ENCODE assay signal across 8 cellular contexts in the genomic region with DNA sequence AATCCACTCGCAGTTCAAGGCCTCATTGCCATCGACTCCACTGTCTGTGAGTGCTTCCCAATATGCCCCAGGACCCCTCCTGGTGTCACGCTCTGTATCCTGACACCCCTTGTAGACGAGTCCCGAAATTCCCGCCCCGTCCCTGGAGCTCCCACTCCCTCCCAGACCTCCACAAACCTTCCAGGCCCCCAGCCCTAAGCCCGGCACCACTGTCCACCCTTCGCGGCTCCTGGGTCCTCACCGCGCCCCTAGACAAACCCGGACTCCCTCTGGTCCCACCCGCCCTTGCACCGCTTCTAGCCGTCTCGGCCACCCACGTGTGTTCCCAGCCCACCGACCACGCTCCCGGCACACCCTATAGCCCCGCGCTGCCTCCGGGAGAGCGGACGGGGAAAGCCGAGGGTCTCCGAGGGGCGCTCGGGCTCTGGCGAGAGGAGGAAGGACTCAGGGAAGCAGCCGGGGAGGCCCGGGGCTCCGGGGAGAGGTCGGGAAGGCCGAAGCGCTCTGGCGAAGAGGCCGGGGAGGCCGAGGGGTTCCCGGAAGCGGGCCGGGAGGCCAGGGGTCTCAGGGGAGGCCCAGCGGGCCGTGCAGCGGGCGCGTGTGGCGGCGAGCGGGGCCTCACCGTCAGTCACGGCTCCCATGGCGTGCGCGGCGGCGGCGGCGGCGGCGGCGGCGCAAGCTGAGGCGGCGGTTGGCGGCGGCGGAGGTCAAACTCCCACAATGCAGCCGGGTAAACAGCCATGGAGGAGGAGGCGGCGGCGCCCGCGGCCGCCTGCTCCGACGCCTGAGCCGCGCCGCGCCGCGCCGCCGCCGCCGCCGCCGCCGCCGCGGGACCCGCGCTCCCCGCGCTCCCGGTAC. TPM values are rescaled to one million over a fixed set of nuclear protein-coding genes. Genes with fewer than 3 reads are reported as not detected.
A peak's percentile ranks its signal among the peaks of the same experiment; 100 is the strongest.
DNase-seq lines count a peak whose midpoint lies in the region; ATAC-seq, FAIRE-seq and TF ChIP-seq lines count a peak whose summit lies in the region.

A gene with protein sequence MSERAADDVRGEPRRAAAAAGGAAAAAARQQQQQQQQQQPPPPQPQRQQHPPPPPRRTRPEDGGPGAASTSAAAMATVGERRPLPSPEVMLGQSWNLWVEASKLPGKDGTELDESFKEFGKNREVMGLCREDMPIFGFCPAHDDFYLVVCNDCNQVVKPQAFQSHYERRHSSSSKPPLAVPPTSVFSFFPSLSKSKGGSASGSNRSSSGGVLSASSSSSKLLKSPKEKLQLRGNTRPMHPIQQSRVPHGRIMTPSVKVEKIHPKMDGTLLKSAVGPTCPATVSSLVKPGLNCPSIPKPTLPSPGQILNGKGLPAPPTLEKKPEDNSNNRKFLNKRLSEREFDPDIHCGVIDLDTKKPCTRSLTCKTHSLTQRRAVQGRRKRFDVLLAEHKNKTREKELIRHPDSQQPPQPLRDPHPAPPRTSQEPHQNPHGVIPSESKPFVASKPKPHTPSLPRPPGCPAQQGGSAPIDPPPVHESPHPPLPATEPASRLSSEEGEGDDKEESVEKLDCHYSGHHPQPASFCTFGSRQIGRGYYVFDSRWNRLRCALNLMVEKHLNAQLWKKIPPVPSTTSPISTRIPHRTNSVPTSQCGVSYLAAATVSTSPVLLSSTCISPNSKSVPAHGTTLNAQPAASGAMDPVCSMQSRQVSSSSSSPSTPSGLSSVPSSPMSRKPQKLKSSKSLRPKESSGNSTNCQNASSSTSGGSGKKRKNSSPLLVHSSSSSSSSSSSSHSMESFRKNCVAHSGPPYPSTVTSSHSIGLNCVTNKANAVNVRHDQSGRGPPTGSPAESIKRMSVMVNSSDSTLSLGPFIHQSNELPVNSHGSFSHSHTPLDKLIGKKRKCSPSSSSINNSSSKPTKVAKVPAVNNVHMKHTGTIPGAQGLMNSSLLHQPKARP (plus strand): TSS at position 718 of the 858 bp plus-strand sequence. CDS start 48,732 bp downstream, outside the sequence.
A gene (minus strand): TSS at position 656 of the 858 bp plus-strand sequence. CDS start 15 bp downstream, at position 641.

- H3K4me3 ChIP-seq in GM12865 (ENCODE audit: low read depth, low read length) (peak within 1 kb of the TSS; percentile 90), GM23248 (peak within 1 kb of the TSS; percentile 91), kidney (ENCODE audit: low read length in 2 of 2) (peak within 1 kb of the TSS; percentile 80 to 82)

- H3K9ac ChIP-seq in GM23248 (peak within 1 kb of the TSS; percentile 97), kidney (ENCODE audit: low read length in 2 of 2) (peak within 1 kb of the TSS; percentile 66 to 75)

- intact Hi-C loops in kidney (cut with DNase I) = no loop called here

- peak; percentile 78 to 80 for ATAC-seq in activated CD4-positive, CD25-positive, alpha-beta regulatory T cell treated with anti-CD3 and anti-CD28 coated beads, Interleukin-2, amount 50 U/mL, for 24 hours

- H3K4me1 ChIP-seq in GM23248 (ENCODE audit: insufficient read depth) (peaks cover 10% of the 10 kb centered on the region), kidney (ENCODE audit: control insufficient read depth in 1 of 2, insufficient read depth in 1 of 2, low read depth in 1 of 2, low read length in 2 of 2) (peaks cover 0 to 8% of the 10 kb centered on the region in 2 donors)

- H3K9me3 ChIP-seq in GM23248 (ENCODE audit: low read depth) (no peaks in the 10 kb centered on the region), kidney (ENCODE audit: control insufficient read depth in 1 of 2, low read length in 2 of 2) (no peaks in the 10 kb centered on the region)

- in situ Hi-C loops in GM23248 (cut with MboI) = no loop called here

- TF ChIP-seq CTCF in GM12865 (IDR thresholded peaks at IDR 0.05; ENCODE audit: insufficient read depth, low read depth, low read length, missing control alignments) (no peak), kidney (IDR thresholded peaks at IDR 0.05; ENCODE audit: borderline replicate concordance, extremely low read depth, insufficient read depth) (no peak)

- peaks cover 6% of the 10 kb centered on the region; the same call in 1 of the 2 replicates for H3F3A ChIP-seq in GM23248 (ENCODE audit: insufficient read depth)

- peak within 1 kb of the TSS; percentile 93 for H3K4me2 ChIP-seq in GM23248 (ENCODE audit: unreplicated experiment)

- peaks cover 95% of the 10 kb centered on the region for H3K79me2 ChIP-seq in GM23248 (ENCODE audit: insufficient read depth)

- FAIRE-seq in kidney (lab: Jason Lieb, UNC) = no peak

- H3K36me3 ChIP-seq in GM23248 (ENCODE audit: low read depth) (no peaks in the 10 kb centered on the region), kidney (ENCODE audit: control insufficient read depth in 1 of 2, insufficient read depth in 2 of 2, low read length in 2 of 2) (no peaks in the 10 kb centered on the region)

- H3K27me3 ChIP-seq in GM23248 (replicated peaks; ENCODE audit: insufficient read depth) = no peaks in the 10 kb centered on the region

- H4K20me1 ChIP-seq in GM23248 (ENCODE audit: insufficient read depth) = 0 out of 2 replicates have a peak, but pooled peaks cover 5% of the 10 kb centered on the region

- DNase-seq in GM12865 (ENCODE audit: low read depth) (peak; percentile 76), GM23248 (peak; percentile 88), LoVo (ENCODE audit: low spot score) (peak; percentile 55), kidney (peak; percentile 90), inferior parietal cortex (ENCODE audit: extremely low spot score) (no peak)
- peak; percentile 73 for DNase-seq in central memory CD4-positive, alpha-beta T cell
- DNase-seq in stimulated activated CD4-positive, alpha-beta T cell treated with anti-CD3 and anti-CD28 coated beads, Interleukin-15, amount 100 ng/mL, for 48 hours (ENCODE audit: low read depth in 2 of 2) = peak; percentile 40 to 47

- 1% methylated on average over 34 to 72 of the region's 98 CpGs for WGBS in GM23248 (ENCODE audit: low coverage in 1 of 2, low lambda C conversion rate in 2 of 2, missing lambda C conversion rate in 2 of 2), 2 experiments

- H3K27ac ChIP-seq in GM23248 (peak within 1 kb of the TSS; percentile 58), kidney (ENCODE audit: low read depth in 2 of 2, low read length in 2 of 2) (peak within 1 kb of the TSS; percentile 74 to 79)

- H2AFZ ChIP-seq in GM23248 = peak within 1 kb of the TSS; percentile 94

- no peaks in the 10 kb centered on the region for H3K9me2 ChIP-seq in GM23248 (ENCODE audit: insufficient read depth)

RNA-seq across cellular contexts. Expression of the first gene that starts in this region (rescaled TPM):
- total RNA-seq in GM23248 (2014; rRNA removed; shearing (Covaris generic)) = 3.9 and 6.6 TPM in 2 replicates
- polyA plus RNA-seq in GM23248 (2016; fragmentation: Nextera tagmentation; extraction: Ambion mirVana) (1.8 and 2.4 TPM in 2 replicates), kidney (ENCODE audit: insufficient read depth, low read depth, low replicate concordance) (1.4 TPM)
- 36.4 TPM for total RNA-seq in kidney

RNA-seq across cellular contexts. Expression of the second gene that starts in this region (rescaled TPM):
- total RNA-seq in GM23248 (2014; rRNA removed; shearing (Covaris generic)) = 54.8 and 71.7 TPM in 2 replicates
- polyA plus RNA-seq in GM23248 (2016; fragmentation: Nextera tagmentation; extraction: Ambion mirVana) (93.8 and 103 TPM in 2 replicates), kidney (ENCODE audit: insufficient read depth, low read depth, low replicate concordance) (99.5 TPM)
- total RNA-seq in kidney = 55.2 TPM
